Comparison of ENCODE assay signal across 35 cellular contexts in genomic region chr20:50263831-50264230, GRCh38.
"Had no signal": no experiment of that assay in that cellular context is flagged by ENCODE, and none has a peak within 500 bp of the region (broad histone marks: within the 10 kb centered on the region; RNA-seq: fewer than 3 reads in every experiment).

No MANE protein-coding gene starts in this region.

- H3K9me3 ChIP-seq: ascending aorta, breast epithelium, esophagus muscularis mucosa, gastrocnemius medialis, heart left ventricle had no signal

- H3K4me3 ChIP-seq: ascending aorta, breast epithelium, cardiac muscle cell, coronary artery, esophagus muscularis mucosa, gastrocnemius medialis, heart left ventricle had no signal

- H3K27me3 ChIP-seq: ascending aorta, breast epithelium, cardiac muscle cell, esophagus muscularis mucosa, foreskin keratinocyte, gastrocnemius medialis, heart left ventricle had no signal

- DNase-seq: activated CD4-positive, alpha-beta memory T cell treated with anti-CD3 and anti-CD28 coated beads, Interleukin-2, amount 10 ng/mL, durations not matched to agents 7 days and 5 days; activated CD4-positive, alpha-beta T cell treated with anti-CD3 and anti-CD28 coated beads for 36 hours; activated CD4-positive, alpha-beta T cell treated with anti-CD3 and anti-CD28 coated beads, Interleukin-2, amount 10 ng/mL, durations not matched to agents 7 days and 5 days; activated CD4-positive, alpha-beta T cell treated with anti-CD3 and anti-CD28 coated beads, Interleukin-2, amount 50 U/mL, for 4 hours; activated CD4-positive, CD25-positive, alpha-beta regulatory T cell; activated CD4-positive, CD25-positive, alpha-beta regulatory T cell treated with anti-CD3 and anti-CD28 coated beads, Interleukin-2, amount 50 U/mL, for 72 hours; activated CD8-positive, alpha-beta memory T cell treated with anti-CD3 and anti-CD28 coated beads, Interleukin-2, amount 50 U/mL, for 48 hours; activated gamma-delta T cell; activated naive CD4-positive, alpha-beta T cell; activated naive CD4-positive, alpha-beta T cell treated with anti-CD3 and anti-CD28 coated beads, Interleukin-2, amount 10 ng/mL, durations not matched to agents 7 days and 5 days; activated naive CD8-positive, alpha-beta T cell treated with anti-CD3 and anti-CD28 coated beads, Interleukin-2, amount 10 ng/mL, durations not matched to agents 7 days and 5 days; activated T-cell treated with anti-CD3 and anti-CD28 coated beads for 4 hours; activated T-cell treated with anti-CD3 and anti-CD28 coated beads, Interleukin-2, amount 50 U/mL, for 24 hours; activated T-cell treated with anti-CD3 and anti-CD28 coated beads, Interleukin-2, amount 50 U/mL, for 72 hours; dermis blood vessel endothelial cell; effector CD4-positive, alpha-beta T cell; effector memory CD8-positive, alpha-beta T cell; erythroblast; foreskin keratinocyte; gastrocnemius medialis; glutamatergic neuron; T-helper 1 cell; T-helper 17 cell; T1000; WERI-Rb-1 had no signal

- H3K36me3 ChIP-seq: ascending aorta, breast epithelium, cardiac muscle cell, esophagus muscularis mucosa, gastrocnemius medialis, heart left ventricle, WERI-Rb-1 had no signal

- H3K9me3 Mint-ChIP-seq: activated CD4-positive, alpha-beta memory T cell treated with anti-CD3 and anti-CD28 coated beads, Interleukin-2, amount 10 ng/mL, durations not matched to agents 7 days and 5 days; activated CD4-positive, alpha-beta T cell treated with anti-CD3 and anti-CD28 coated beads, Interleukin-2, amount 10 ng/mL, durations not matched to agents 7 days and 5 days; activated naive CD4-positive, alpha-beta T cell treated with anti-CD3 and anti-CD28 coated beads, Interleukin-2, amount 10 ng/mL, durations not matched to agents 7 days and 5 days; activated naive CD4-positive, alpha-beta T cell treated with anti-CD3 and anti-CD28 coated beads, Interleukin-2, amount 50 U/mL, for 72 hours; activated naive CD8-positive, alpha-beta T cell treated with anti-CD3 and anti-CD28 coated beads, Interleukin-2, amount 10 ng/mL, durations not matched to agents 7 days and 5 days; activated T-cell treated with anti-CD3 and anti-CD28 coated beads, Interleukin-2, amount 50 U/mL, for 24 hours; activated T-cell treated with anti-CD3 and anti-CD28 coated beads, Interleukin-2, amount 50 U/mL, for 72 hours; central memory CD8-positive, alpha-beta T cell; effector memory CD8-positive, alpha-beta T cell; T-helper 2 cell treated with Interferon-gamma antibody and Interleukin-4, amounts not matched to agents 5 μg/mL and 100 μg/mL, for 36 hours had no signal

- H3K4me1 Mint-ChIP-seq: central memory CD8-positive, alpha-beta T cell had no signal

- H3K27ac ChIP-seq: ascending aorta, cardiac muscle cell, coronary artery, esophagus muscularis mucosa, foreskin keratinocyte, gastrocnemius medialis, heart left ventricle, WERI-Rb-1 had no signal

- H3K27me3 Mint-ChIP-seq: activated CD4-positive, alpha-beta memory T cell treated with anti-CD3 and anti-CD28 coated beads, Interleukin-2, amount 10 ng/mL, durations not matched to agents 7 days and 5 days; activated CD4-positive, alpha-beta T cell treated with anti-CD3 and anti-CD28 coated beads for 36 hours; activated CD4-positive, alpha-beta T cell treated with anti-CD3 and anti-CD28 coated beads, Interleukin-2, amount 10 ng/mL, durations not matched to agents 7 days and 5 days; activated T-cell treated with anti-CD3 and anti-CD28 coated beads, Interleukin-2, amount 50 U/mL, for 24 hours; central memory CD8-positive, alpha-beta T cell had no signal

- ATAC-seq: activated CD4-positive, alpha-beta T cell treated with anti-CD3 and anti-CD28 coated beads for 36 hours; activated naive CD4-positive, alpha-beta T cell treated with anti-CD3 and anti-CD28 coated beads, Interleukin-2, amount 50 U/mL, for 72 hours; activated T-cell treated with anti-CD3 and anti-CD28 coated beads, Interleukin-2, amount 50 U/mL, for 72 hours; effector memory CD8-positive, alpha-beta T cell; foreskin keratinocyte; gastrocnemius medialis; heart left ventricle; T-helper 17 cell had no signal

- H3K4me3 Mint-ChIP-seq: activated CD4-positive, alpha-beta memory T cell treated with anti-CD3 and anti-CD28 coated beads, Interleukin-2, amount 10 ng/mL, durations not matched to agents 7 days and 5 days; activated CD4-positive, alpha-beta T cell treated with anti-CD3 and anti-CD28 coated beads for 36 hours; activated CD4-positive, alpha-beta T cell treated with anti-CD3 and anti-CD28 coated beads, Interleukin-2, amount 10 ng/mL, durations not matched to agents 7 days and 5 days; activated naive CD4-positive, alpha-beta T cell treated with anti-CD3 and anti-CD28 coated beads, Interleukin-2, amount 10 ng/mL, durations not matched to agents 7 days and 5 days; activated naive CD8-positive, alpha-beta T cell treated with anti-CD3 and anti-CD28 coated beads, Interleukin-2, amount 10 ng/mL, durations not matched to agents 7 days and 5 days; activated T-cell treated with anti-CD3 and anti-CD28 coated beads, Interleukin-2, amount 50 U/mL, for 24 hours; activated T-cell treated with anti-CD3 and anti-CD28 coated beads, Interleukin-2, amount 50 U/mL, for 72 hours; brain; central memory CD8-positive, alpha-beta T cell; effector memory CD8-positive, alpha-beta T cell; T-helper 17 cell; T-helper 2 cell treated with Interferon-gamma antibody and Interleukin-4, amounts not matched to agents 5 μg/mL and 100 μg/mL, for 36 hours had no signal

- H3K27ac Mint-ChIP-seq: activated CD4-positive, alpha-beta memory T cell treated with anti-CD3 and anti-CD28 coated beads, Interleukin-2, amount 10 ng/mL, durations not matched to agents 7 days and 5 days; activated CD4-positive, alpha-beta T cell treated with anti-CD3 and anti-CD28 coated beads for 36 hours; activated CD4-positive, alpha-beta T cell treated with anti-CD3 and anti-CD28 coated beads, Interleukin-2, amount 10 ng/mL, durations not matched to agents 7 days and 5 days; activated naive CD4-positive, alpha-beta T cell treated with anti-CD3 and anti-CD28 coated beads, Interleukin-2, amount 10 ng/mL, durations not matched to agents 7 days and 5 days; activated naive CD4-positive, alpha-beta T cell treated with anti-CD3 and anti-CD28 coated beads, Interleukin-2, amount 50 U/mL, for 72 hours; activated naive CD8-positive, alpha-beta T cell treated with anti-CD3 and anti-CD28 coated beads, Interleukin-2, amount 10 ng/mL, durations not matched to agents 7 days and 5 days; activated T-cell treated with anti-CD3 and anti-CD28 coated beads, Interleukin-2, amount 50 U/mL, for 24 hours; activated T-cell treated with anti-CD3 and anti-CD28 coated beads, Interleukin-2, amount 50 U/mL, for 72 hours; effector memory CD8-positive, alpha-beta T cell; T-helper 17 cell; T-helper 2 cell treated with Interferon-gamma antibody and Interleukin-4, amounts not matched to agents 5 μg/mL and 100 μg/mL, for 36 hours had no signal

- H3K36me3 Mint-ChIP-seq: activated naive CD4-positive, alpha-beta T cell treated with anti-CD3 and anti-CD28 coated beads, Interleukin-2, amount 10 ng/mL, durations not matched to agents 7 days and 5 days; activated naive CD4-positive, alpha-beta T cell treated with anti-CD3 and anti-CD28 coated beads, Interleukin-2, amount 50 U/mL, for 72 hours; activated naive CD8-positive, alpha-beta T cell treated with anti-CD3 and anti-CD28 coated beads, Interleukin-2, amount 10 ng/mL, durations not matched to agents 7 days and 5 days; brain had no signal
